ENCODE assay signal across 8 cellular contexts in the genomic region with DNA sequence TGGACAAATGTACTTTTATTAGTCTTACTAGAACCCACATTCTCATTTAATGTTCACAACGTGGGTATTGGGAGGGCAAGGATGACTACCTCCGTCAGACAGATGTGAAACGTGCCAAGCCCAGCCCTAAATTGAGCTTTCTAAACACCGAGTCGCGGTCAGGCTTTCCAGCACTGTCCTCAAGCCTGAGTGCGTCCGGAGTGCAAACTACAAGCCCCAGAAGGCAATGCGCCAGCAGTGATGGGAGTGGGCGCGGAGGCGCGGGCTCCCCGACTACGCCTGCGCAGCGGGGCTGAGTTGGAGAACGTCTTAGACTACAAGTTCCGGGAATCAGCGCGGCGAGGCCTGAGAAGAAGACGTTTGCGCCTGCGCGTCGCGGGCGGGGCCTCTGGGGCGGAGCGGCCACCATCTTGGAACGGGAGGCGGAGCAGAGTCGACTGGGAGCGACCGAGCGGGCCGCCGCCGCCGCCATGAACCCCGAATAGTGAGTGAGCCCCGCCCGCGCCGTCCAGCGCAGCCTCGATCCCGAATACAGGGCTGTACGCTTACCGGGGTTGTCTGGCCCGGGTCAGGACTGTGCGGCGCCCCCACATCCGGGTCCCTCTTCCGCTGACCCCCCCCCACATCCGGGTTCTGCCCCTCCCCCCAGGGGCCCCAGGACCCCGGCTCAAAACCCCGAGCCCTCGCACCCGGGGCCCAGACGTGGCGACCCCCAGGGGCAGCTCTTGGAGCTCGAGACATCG. TPM values are rescaled to one million over a fixed set of nuclear protein-coding genes. Genes with fewer than 3 reads are reported as not detected.
DNase-seq lines count a peak whose midpoint lies in the region; ATAC-seq and TF ChIP-seq lines count a peak whose summit lies in the region.

A gene (plus strand): TSS at position 430 of the 743 bp plus-strand sequence. CDS start 41 bp downstream, at position 471.

- peak; percentile 99 for DNase-seq in AG20443 (ENCODE audit: low spot score)
- peak; percentile 94 for DNase-seq in NCI-H510A (lab: John Stamatoyannopoulos, UW)
- DNase-seq in activated CD4-positive, alpha-beta T cell treated with anti-CD3 and anti-CD28 coated beads for 1 hour = peak; percentile 100
- DNase-seq in cerebellum (ENCODE audit: low spot score) = peak; percentile 98
- DNase-seq in islet precursor cell = peak; percentile 100
- peak; percentile 98 to 100 (median 100) for DNase-seq in stimulated activated CD4-positive, alpha-beta T cell treated with anti-CD3 and anti-CD28 coated beads, Interleukin-12 subunit alpha, Interleukin-12 subunit beta, amount 100 ng/mL, for 48 hours (ENCODE audit: low read depth in 2 of 3, low spot score in 1 of 3)

- ATAC-seq in HG03432 (IDR thresholded peaks at IDR 0.05; ENCODE audit: unreplicated experiment) = peak; percentile 74

- peak; percentile 69 for TF ChIP-seq POLR2A in GM19099 (IDR thresholded peaks at IDR 0.05; ENCODE audit: extremely low read depth, insufficient read length, low read depth)

RNA-seq across cellular contexts. Expression of the gene that starts here (rescaled TPM):
- total RNA-seq in cerebellum = 25.9 TPM

Comparison
In these comparisons a context has a peak if more than half of its experiments do, and no peak if none do; other contexts are left out.
1. Peak in every context shown above with its lines: DNase-seq and ATAC-seq.